Comparison of ENCODE assay signal across 1 cellular context in the genomic region with DNA sequence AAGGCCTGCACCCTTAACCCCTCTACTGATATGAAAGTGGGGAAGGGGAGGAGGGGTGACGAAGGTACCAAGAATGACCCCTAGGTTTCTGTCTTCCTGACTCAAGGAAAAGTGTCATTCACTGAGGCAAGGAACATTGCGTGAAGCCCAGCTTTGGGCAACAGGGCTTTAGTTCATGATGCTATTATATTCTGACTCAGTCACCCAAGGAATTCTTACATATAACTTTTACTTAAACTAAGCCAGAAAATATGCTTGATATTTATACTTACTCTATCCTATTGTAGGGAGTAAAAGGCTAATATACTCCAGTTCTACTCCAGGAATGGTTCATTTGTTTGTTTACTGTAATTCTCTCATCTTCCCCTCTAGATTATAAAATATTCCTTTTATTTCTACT.
TF ChIP-seq lines count a peak whose summit lies in the region.

No MANE protein-coding gene starts in this region.

TF ChIP-seq in WTC11, 78 proteins besides CTCF, POLR2A, EP300 and RAD21 (continued from another document):
- TF ChIP-seq USF2 (CRISPR knock-in tag; IDR thresholded peaks at IDR 0.05), result no peak
